23 cellular contexts compared by ENCODE assay signal in genomic region chr2:203893823-203894222, GRCh38. TPM values are rescaled to one million over a fixed set of nuclear protein-coding genes. Genes with fewer than 3 reads are reported as not detected.
DNase-seq lines count a peak whose midpoint lies in the region; ATAC-seq and TF ChIP-seq lines count a peak whose summit lies in the region.
"Had no signal": no experiment of that assay in that cellular context is flagged by ENCODE, and none has a peak within 500 bp of the region (broad histone marks: within the 10 kb centered on the region; RNA-seq: fewer than 3 reads in every experiment).

No MANE protein-coding gene starts in this region.

- intact Hi-C loops in sigmoid colon (cut with DNase I), result no loop called here
- intact Hi-C loops in colonic mucosa (cut with DNase I), result no loop called here

- no peaks in the 10 kb centered on the region for H3K36me3 ChIP-seq in OCI-LY3 (replicated peaks; ENCODE audit: low read depth, low read length)
- no peaks in the 10 kb centered on the region for H3K36me3 ChIP-seq in sigmoid colon
- no peaks in the 10 kb centered on the region for H3K36me3 ChIP-seq in colonic mucosa
- H3K36me3 ChIP-seq: left lung, upper lobe of left lung had no signal

- H4K20me1 ChIP-seq in OCI-LY3 (ENCODE audit: insufficient read depth, low read length), result no peaks in the 10 kb centered on the region

- no peak overlapping the region for H3K4me3 Mint-ChIP-seq in activated naive CD8-positive, alpha-beta T cell treated with anti-CD3 and anti-CD28 coated beads, Interleukin-2, amount 10 ng/mL, durations not matched to agents 7 days and 5 days
- H3K4me3 Mint-ChIP-seq in stimulated activated naive B cell treated with anti-CD40 and anti-IgM and Interleukin-4, amounts not matched to agents 10 μg/mL and 1 μg/mL and 100 μg/mL, for 72 hours, result no peak overlapping the region
- H3K4me3 Mint-ChIP-seq: endodermal cell, mesothelial cell of epicardium, WTC11 had no signal

- H3K4me2 ChIP-seq in OCI-LY3 (ENCODE audit: low read length), result peak overlapping the region; percentile 50

- no peak for DNase-seq in activated naive CD4-positive, alpha-beta T cell treated with anti-CD3 and anti-CD28 coated beads, Interleukin-2, amount 50 U/mL, for 72 hours (ENCODE audit: low spot score in 2 of 2)
- DNase-seq in activated naive CD4-positive, alpha-beta T cell treated with anti-CD3 and anti-CD28 coated beads, Interleukin-2, amount 50 U/mL, for 16 hours, result no peak
- DNase-seq in activated naive CD8-positive, alpha-beta T cell treated with anti-CD3 and anti-CD28 coated beads, Interleukin-2, amount 10 ng/mL, durations not matched to agents 7 days and 5 days, result no peak
- peak; percentile 67 for DNase-seq in sigmoid colon
- DNase-seq in Kasumi-1 (lab: John Stamatoyannopoulos, UW), result no peak
- DNase-seq in colonic mucosa, result no peak
- DNase-seq in stimulated activated naive B cell treated with anti-CD40 and anti-IgM and Interleukin-4, amounts not matched to agents 10 μg/mL and 1 μg/mL and 100 μg/mL, for 72 hours, result no peak
- DNase-seq: cortex of kidney; EL; endodermal cell; left lung; NCI-H2029 treated with DMSO at 0.1 percent for 48 hours; NCI-H345; NCI-H774; stimulated activated CD4-positive, alpha-beta T cell treated with anti-CD3 and anti-CD28 coated beads, Interleukin-15, amount 100 ng/mL, for 24 hours; upper lobe of left lung had no signal

- H3K27me3 ChIP-seq in OCI-LY3 (ENCODE audit: low read depth, low read length) (no peaks in the 10 kb centered on the region), sigmoid colon (no peaks in the 10 kb centered on the region), colonic mucosa (no peaks in the 10 kb centered on the region)
- H3K27me3 ChIP-seq: left lung, upper lobe of left lung had no signal

- no peaks in the 10 kb centered on the region for H3K9me3 ChIP-seq in OCI-LY3 (ENCODE audit: insufficient read depth, low read length)
- H3K9me3 ChIP-seq in sigmoid colon, result no peaks in the 10 kb centered on the region
- no peaks in the 10 kb centered on the region for H3K9me3 ChIP-seq in colonic mucosa
- H3K9me3 ChIP-seq: left lung, upper lobe of left lung had no signal

- H3K9ac ChIP-seq in OCI-LY3 (ENCODE audit: low read length), result no peak overlapping the region
- no peak overlapping the region for H3K9ac ChIP-seq in colonic mucosa (ENCODE audit: low read depth in 2 of 2, low read length in 2 of 2)

- H3K27ac Mint-ChIP-seq in activated naive CD4-positive, alpha-beta T cell treated with anti-CD3 and anti-CD28 coated beads, Interleukin-2, amount 50 U/mL, for 72 hours, result peak overlapping the region; percentile 78 to 87
- peak overlapping the region; percentile 53 for H3K27ac Mint-ChIP-seq in activated naive CD8-positive, alpha-beta T cell treated with anti-CD3 and anti-CD28 coated beads, Interleukin-2, amount 10 ng/mL, durations not matched to agents 7 days and 5 days
- no peak overlapping the region for H3K27ac Mint-ChIP-seq in stimulated activated naive B cell treated with anti-CD40 and anti-IgM and Interleukin-4, amounts not matched to agents 10 μg/mL and 1 μg/mL and 100 μg/mL, for 72 hours
- H3K27ac Mint-ChIP-seq: endodermal cell, mesothelial cell of epicardium, WTC11 had no signal

- H3K4me1 Mint-ChIP-seq in activated naive CD8-positive, alpha-beta T cell treated with anti-CD3 and anti-CD28 coated beads, Interleukin-2, amount 10 ng/mL, durations not matched to agents 7 days and 5 days, result peaks cover 33% of the 10 kb centered on the region
- peaks cover 30 to 57% of the 10 kb centered on the region in 2 donors for H3K4me1 Mint-ChIP-seq in stimulated activated naive B cell treated with anti-CD40 and anti-IgM and Interleukin-4, amounts not matched to agents 10 μg/mL and 1 μg/mL and 100 μg/mL, for 72 hours
- H3K4me1 Mint-ChIP-seq: endodermal cell had no signal

- no peak overlapping the region for H2AFZ ChIP-seq in OCI-LY3 (ENCODE audit: low read depth, low read length)

- WGBS in sigmoid colon, 2 donors, result 84 to 89% methylated on average over 7 of the region's 7 CpGs

- TF ChIP-seq POLR2A in sigmoid colon (IDR thresholded peaks at IDR 0.05), result no peak

- no peaks in the 10 kb centered on the region for H3K27me3 Mint-ChIP-seq in activated naive CD8-positive, alpha-beta T cell treated with anti-CD3 and anti-CD28 coated beads, Interleukin-2, amount 10 ng/mL, durations not matched to agents 7 days and 5 days
- H3K27me3 Mint-ChIP-seq in stimulated activated naive B cell treated with anti-CD40 and anti-IgM and Interleukin-4, amounts not matched to agents 10 μg/mL and 1 μg/mL and 100 μg/mL, for 72 hours, result peaks cover 20 to 26% of the 10 kb centered on the region in 2 donors

- ATAC-seq in activated naive CD4-positive, alpha-beta T cell treated with anti-CD3 and anti-CD28 coated beads, Interleukin-2, amount 50 U/mL, for 72 hours, result peak; percentile 2 to 4
- no peak for ATAC-seq in activated naive CD8-positive, alpha-beta T cell treated with anti-CD3 and anti-CD28 coated beads, Interleukin-2, amount 10 ng/mL, durations not matched to agents 7 days and 5 days (ENCODE audit: low read depth)
- no peak for ATAC-seq in stimulated activated naive B cell treated with anti-CD40 and anti-IgM and Interleukin-4, amounts not matched to agents 10 μg/mL and 1 μg/mL and 100 μg/mL, for 72 hours (replicated peaks)
- ATAC-seq: WTC11 had no signal

- TF ChIP-seq CTCF in OCI-LY3 (IDR thresholded peaks at IDR 0.05; ENCODE audit: low read depth, low read length), result no peak
- no peak for TF ChIP-seq CTCF in sigmoid colon (IDR thresholded peaks at IDR 0.05)
- no peak for TF ChIP-seq CTCF in colonic mucosa (IDR thresholded peaks at IDR 0.05)

- H3K9me3 Mint-ChIP-seq in activated naive CD4-positive, alpha-beta T cell treated with anti-CD3 and anti-CD28 coated beads, Interleukin-2, amount 50 U/mL, for 72 hours, result peaks cover 6% of the 10 kb centered on the region in 2 donors
- H3K9me3 Mint-ChIP-seq in activated naive CD8-positive, alpha-beta T cell treated with anti-CD3 and anti-CD28 coated beads, Interleukin-2, amount 10 ng/mL, durations not matched to agents 7 days and 5 days, result peaks cover 7% of the 10 kb centered on the region
- peaks cover 3 to 4% of the 10 kb centered on the region in 2 donors for H3K9me3 Mint-ChIP-seq in stimulated activated naive B cell treated with anti-CD40 and anti-IgM and Interleukin-4, amounts not matched to agents 10 μg/mL and 1 μg/mL and 100 μg/mL, for 72 hours
- H3K9me3 Mint-ChIP-seq: endodermal cell had no signal

- no peak overlapping the region for H3K27ac ChIP-seq in OCI-LY3 (ENCODE audit: low read length)
- H3K27ac ChIP-seq in sigmoid colon, result peak overlapping the region in 3 of 4 donors; percentile 61 to 78 (median 68)
- H3K27ac ChIP-seq in colonic mucosa, result no peak overlapping the region
- H3K27ac ChIP-seq: left lung, RWPE1, upper lobe of left lung had no signal

- peaks cover 7 to 13% of the 10 kb centered on the region in 2 donors for H3K36me3 Mint-ChIP-seq in activated naive CD4-positive, alpha-beta T cell treated with anti-CD3 and anti-CD28 coated beads, Interleukin-2, amount 50 U/mL, for 72 hours
- peaks cover 9% of the 10 kb centered on the region for H3K36me3 Mint-ChIP-seq in activated naive CD8-positive, alpha-beta T cell treated with anti-CD3 and anti-CD28 coated beads, Interleukin-2, amount 10 ng/mL, durations not matched to agents 7 days and 5 days
- H3K36me3 Mint-ChIP-seq in stimulated activated naive B cell treated with anti-CD40 and anti-IgM and Interleukin-4, amounts not matched to agents 10 μg/mL and 1 μg/mL and 100 μg/mL, for 72 hours, result peaks cover 2 to 5% of the 10 kb centered on the region in 2 donors
- H3K36me3 Mint-ChIP-seq: mesothelial cell of epicardium, WTC11 had no signal

- H3K4me3 ChIP-seq in OCI-LY3 (ENCODE audit: low read length), result no peak overlapping the region
- no peak overlapping the region for H3K4me3 ChIP-seq in sigmoid colon
- H3K4me3 ChIP-seq in colonic mucosa, result no peak overlapping the region
- H3K4me3 ChIP-seq: left lung, upper lobe of left lung had no signal

- POLR2A ChIA-PET in activated naive CD8-positive, alpha-beta T cell treated with anti-CD3 and anti-CD28 coated beads, Interleukin-2, amount 10 ng/mL, durations not matched to agents 7 days and 5 days (lab: Charles Lee), result no interaction called here

- peaks cover 75% of the 10 kb centered on the region for H3K4me1 ChIP-seq in OCI-LY3 (ENCODE audit: low read length)
- H3K4me1 ChIP-seq in sigmoid colon, result peaks cover 0 to 57% (median 40%) of the 10 kb centered on the region in 4 donors
- no peaks in the 10 kb centered on the region for H3K4me1 ChIP-seq in colonic mucosa

- no peaks in the 10 kb centered on the region for H3K79me2 ChIP-seq in OCI-LY3 (ENCODE audit: low read length)

- no peak for TF ChIP-seq EP300 in sigmoid colon (IDR thresholded peaks at IDR 0.05)

RNA-seq across cellular contexts. Expression of gene CTLA4, which starts 26.3 kb away (rescaled TPM):
- 10 to 100 TPM; 55.0 to 61.7 TPM for total RNA-seq in activated naive CD4-positive, alpha-beta T cell treated with anti-CD3 and anti-CD28 coated beads, Interleukin-2, amount 50 U/mL, for 72 hours
- total RNA-seq in activated naive CD8-positive, alpha-beta T cell treated with anti-CD3 and anti-CD28 coated beads, Interleukin-2, amount 10 ng/mL, durations not matched to agents 7 days and 5 days, result 1 to 10 TPM; 7.3 to 7.6 TPM
- under 1 TPM in 1 of 4 donors, not detected in 3; 0.49 TPM for total RNA-seq in sigmoid colon
- polyA plus RNA-seq in sigmoid colon, result 1 to 10 TPM in 1 of 3 donors, not detected in 2; 9.0 TPM
- total RNA-seq in colonic mucosa, result under 1 TPM; 0.56 to 0.84 TPM
- total RNA-seq: bronchial epithelial cell, endodermal cell, MCF 10A, mesothelial cell of epicardium had no signal
- polyA plus RNA-seq: neural cell had no signal

RNA-seq across cellular contexts. Expression of gene ICOS, which starts 42.7 kb away (rescaled TPM):
- total RNA-seq in activated naive CD4-positive, alpha-beta T cell treated with anti-CD3 and anti-CD28 coated beads, Interleukin-2, amount 50 U/mL, for 72 hours, result 100 to 1,000 TPM in 1 of 2 donors, 10 to 100 TPM in 1; 54.4 to 117 TPM
- 10 to 100 TPM; 32.0 to 32.2 TPM for total RNA-seq in activated naive CD8-positive, alpha-beta T cell treated with anti-CD3 and anti-CD28 coated beads, Interleukin-2, amount 10 ng/mL, durations not matched to agents 7 days and 5 days
- under 1 TPM in 1 of 4 donors, not detected in 3; 0.27 TPM for total RNA-seq in sigmoid colon
- polyA plus RNA-seq in sigmoid colon, result 1 to 10 TPM in 1 of 3 donors, not detected in 2; 6.4 TPM
- total RNA-seq in colonic mucosa, result under 1 TPM; 0.32 to 0.69 TPM
- total RNA-seq: bronchial epithelial cell, endodermal cell, MCF 10A, mesothelial cell of epicardium had no signal
- polyA plus RNA-seq: neural cell had no signal

Comparison
In these comparisons a context has a peak if more than half of its experiments do, and no peak if none do; other contexts are left out.
1. ATAC-seq: peak in activated naive CD4-positive, alpha-beta T cell treated with anti-CD3 and anti-CD28 coated beads, Interleukin-2, amount 50 U/mL, for 72 hours (2 of 2); none in activated naive CD8-positive, alpha-beta T cell treated with anti-CD3 and anti-CD28 coated beads, Interleukin-2, amount 10 ng/mL, durations not matched to agents 7 days and 5 days (single experiment) and stimulated activated naive B cell treated with anti-CD40 and anti-IgM and Interleukin-4, amounts not matched to agents 10 μg/mL and 1 μg/mL and 100 μg/mL, for 72 hours (0 of 2).
2. H3K27ac ChIP-seq: peak in sigmoid colon (3 of 4); none in OCI-LY3 (single experiment) and colonic mucosa (single experiment).
3. RNA of gene CTLA4, which starts 26.3 kb away (total RNA-seq): 55.0 to 61.7 TPM in activated naive CD4-positive, alpha-beta T cell treated with anti-CD3 and anti-CD28 coated beads, Interleukin-2, amount 50 U/mL, for 72 hours; 7.3 to 7.6 TPM in activated naive CD8-positive, alpha-beta T cell treated with anti-CD3 and anti-CD28 coated beads, Interleukin-2, amount 10 ng/mL, durations not matched to agents 7 days and 5 days, 0.56 to 0.84 TPM in colonic mucosa and 0.49 TPM in sigmoid colon; every median in the first group is over 4 times any median in the second.
4. RNA of gene ICOS, which starts 42.7 kb away (total RNA-seq): 54.4 to 117 TPM in activated naive CD4-positive, alpha-beta T cell treated with anti-CD3 and anti-CD28 coated beads, Interleukin-2, amount 50 U/mL, for 72 hours and 32.0 to 32.2 TPM in activated naive CD8-positive, alpha-beta T cell treated with anti-CD3 and anti-CD28 coated beads, Interleukin-2, amount 10 ng/mL, durations not matched to agents 7 days and 5 days; 0.32 to 0.69 TPM in colonic mucosa and 0.27 TPM in sigmoid colon; every median in the first group is over 10 times any median in the second.